In genomic region chr4:55932489-55932888, GRCh38 we compare ENCODE assay signal across 1 cellular context.
TF ChIP-seq lines count a peak whose summit lies in the region.

No MANE protein-coding gene starts in this region.

TF ChIP-seq in IMR-90, 13 proteins besides CTCF, POLR2A, EP300 and RAD21:
- TF ChIP-seq NFE2L2 (IDR thresholded peaks at IDR 0.05; ENCODE audit: low read depth, low read length) (no peak), MAZ (IDR thresholded peaks at IDR 0.05; ENCODE audit: borderline replicate concordance, low read depth, low read length) (no peak), MXI1 (IDR thresholded peaks at IDR 0.05; ENCODE audit: borderline replicate concordance, low read depth, low read length) (no peak), CEBPB (IDR thresholded peaks at IDR 0.05; ENCODE audit: low read depth, low read length) (no peak), FOS (IDR thresholded peaks at IDR 0.05; ENCODE audit: low read depth, low read length) (no peak), SMC3 (IDR thresholded peaks at IDR 0.05; ENCODE audit: low read depth, low read length) (no peak), RFX5 (IDR thresholded peaks at IDR 0.05; ENCODE audit: low read depth, low read length) (no peak), ELK1 (IDR thresholded peaks at IDR 0.05; ENCODE audit: borderline replicate concordance, low read depth, low read length) (no peak), MAFK (IDR thresholded peaks at IDR 0.05; ENCODE audit: low read depth, low read length) (no peak), RCOR1 (IDR thresholded peaks at IDR 0.05; ENCODE audit: insufficient replicate concordance, low read length) (no peak), BHLHE40 (IDR thresholded peaks at IDR 0.05; ENCODE audit: low read depth, low read length) (no peak), CHD1 (IDR thresholded peaks at IDR 0.05; ENCODE audit: low read depth, low read length) (no peak)
- TF ChIP-seq, protein P1, sequence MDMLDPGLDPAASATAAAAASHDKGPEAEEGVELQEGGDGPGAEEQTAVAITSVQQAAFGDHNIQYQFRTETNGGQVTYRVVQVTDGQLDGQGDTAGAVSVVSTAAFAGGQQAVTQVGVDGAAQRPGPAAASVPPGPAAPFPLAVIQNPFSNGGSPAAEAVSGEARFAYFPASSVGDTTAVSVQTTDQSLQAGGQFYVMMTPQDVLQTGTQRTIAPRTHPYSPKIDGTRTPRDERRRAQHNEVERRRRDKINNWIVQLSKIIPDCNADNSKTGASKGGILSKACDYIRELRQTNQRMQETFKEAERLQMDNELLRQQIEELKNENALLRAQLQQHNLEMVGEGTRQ (IDR thresholded peaks at IDR 0.05; ENCODE audit: low read depth, low read length): no peak
